ENCODE assay signal across 1 cellular context in genomic region chr6:133973109-133973971, GRCh38.
A peak's percentile ranks its signal among the peaks of the same experiment; 100 is the strongest.
TF ChIP-seq lines count a peak whose summit lies in the region.

No MANE protein-coding gene starts in this region.

TF ChIP-seq in K562, 482 proteins besides CTCF, POLR2A, EP300 and RAD21 (continued from another document):
- TF ChIP-seq GTF2B (IDR thresholded peaks at IDR 0.05; ENCODE audit: extremely low read depth, insufficient read length), result no peak
- peak; percentile 57 for TF ChIP-seq PKNOX1 (IDR thresholded peaks at IDR 0.05)
- no peak for TF ChIP-seq KLF1 (tag; IDR thresholded peaks at IDR 0.05)
- no peak for TF ChIP-seq ZNF3 (CRISPR knock-in tag; IDR thresholded peaks at IDR 0.05)
- no peak for TF ChIP-seq SRF (CRISPR knock-in tag; IDR thresholded peaks at IDR 0.05)
- TF ChIP-seq, protein P1, sequence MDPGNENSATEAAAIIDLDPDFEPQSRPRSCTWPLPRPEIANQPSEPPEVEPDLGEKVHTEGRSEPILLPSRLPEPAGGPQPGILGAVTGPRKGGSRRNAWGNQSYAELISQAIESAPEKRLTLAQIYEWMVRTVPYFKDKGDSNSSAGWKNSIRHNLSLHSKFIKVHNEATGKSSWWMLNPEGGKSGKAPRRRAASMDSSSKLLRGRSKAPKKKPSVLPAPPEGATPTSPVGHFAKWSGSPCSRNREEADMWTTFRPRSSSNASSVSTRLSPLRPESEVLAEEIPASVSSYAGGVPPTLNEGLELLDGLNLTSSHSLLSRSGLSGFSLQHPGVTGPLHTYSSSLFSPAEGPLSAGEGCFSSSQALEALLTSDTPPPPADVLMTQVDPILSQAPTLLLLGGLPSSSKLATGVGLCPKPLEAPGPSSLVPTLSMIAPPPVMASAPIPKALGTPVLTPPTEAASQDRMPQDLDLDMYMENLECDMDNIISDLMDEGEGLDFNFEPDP (CRISPR knock-in tag; IDR thresholded peaks at IDR 0.05), result no peak
- TF ChIP-seq HDAC1 (IDR thresholded peaks at IDR 0.05), result 0 out of 4 replicates have a peak, but pooled peaks of 1 of the 2 experiments have one; percentile 31
- no peak for TF ChIP-seq ELK1 (CRISPR knock-in tag; IDR thresholded peaks at IDR 0.05)
- no peak for TF ChIP-seq ZBTB9 (CRISPR knock-in tag; IDR thresholded peaks at IDR 0.05)
- TF ChIP-seq CBX3 (IDR thresholded peaks at IDR 0.05; ENCODE audit: borderline replicate concordance in 1 of 2, low read length in 2 of 2), result 0 out of 3 replicates have a peak, but pooled peaks of 1 of the 2 experiments have one; percentile 9
- TF ChIP-seq ZKSCAN8 (CRISPR knock-in tag; IDR thresholded peaks at IDR 0.05), result no peak
- TF ChIP-seq, protein P2, sequence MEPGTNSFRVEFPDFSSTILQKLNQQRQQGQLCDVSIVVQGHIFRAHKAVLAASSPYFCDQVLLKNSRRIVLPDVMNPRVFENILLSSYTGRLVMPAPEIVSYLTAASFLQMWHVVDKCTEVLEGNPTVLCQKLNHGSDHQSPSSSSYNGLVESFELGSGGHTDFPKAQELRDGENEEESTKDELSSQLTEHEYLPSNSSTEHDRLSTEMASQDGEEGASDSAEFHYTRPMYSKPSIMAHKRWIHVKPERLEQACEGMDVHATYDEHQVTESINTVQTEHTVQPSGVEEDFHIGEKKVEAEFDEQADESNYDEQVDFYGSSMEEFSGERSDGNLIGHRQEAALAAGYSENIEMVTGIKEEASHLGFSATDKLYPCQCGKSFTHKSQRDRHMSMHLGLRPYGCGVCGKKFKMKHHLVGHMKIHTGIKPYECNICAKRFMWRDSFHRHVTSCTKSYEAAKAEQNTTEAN (CRISPR knock-in tag; IDR thresholded peaks at IDR 0.05), result no peak
- TF ChIP-seq ZBTB11 (CRISPR knock-in tag; IDR thresholded peaks at IDR 0.05), result no peak
- TF ChIP-seq SNRNP70 (optimal IDR thresholded peaks at IDR 0.05; ENCODE audit: low read depth, low read length), result no peak
- 0 out of 2 replicates have a peak, but pooled peaks have one; percentile 27 for TF ChIP-seq NKRF (IDR thresholded peaks at IDR 0.05; ENCODE audit: borderline replicate concordance)
- TF ChIP-seq KDM1A (IDR thresholded peaks at IDR 0.05), result peak; percentile 28 to 46; a peak in 2 of 4 replicates
- peak; percentile 59 for TF ChIP-seq TEAD4 (IDR thresholded peaks at IDR 0.05; ENCODE audit: low read length)
- no peak for TF ChIP-seq TEAD4 (CRISPR knock-in tag; IDR thresholded peaks at IDR 0.05; ENCODE audit: borderline replicate concordance)
- TF ChIP-seq, protein P3, sequence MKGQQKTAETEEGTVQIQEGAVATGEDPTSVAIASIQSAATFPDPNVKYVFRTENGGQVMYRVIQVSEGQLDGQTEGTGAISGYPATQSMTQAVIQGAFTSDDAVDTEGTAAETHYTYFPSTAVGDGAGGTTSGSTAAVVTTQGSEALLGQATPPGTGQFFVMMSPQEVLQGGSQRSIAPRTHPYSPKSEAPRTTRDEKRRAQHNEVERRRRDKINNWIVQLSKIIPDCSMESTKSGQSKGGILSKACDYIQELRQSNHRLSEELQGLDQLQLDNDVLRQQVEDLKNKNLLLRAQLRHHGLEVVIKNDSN (CRISPR knock-in tag; IDR thresholded peaks at IDR 0.05), result no peak
- no peak for TF ChIP-seq ZBTB7A (IDR thresholded peaks at IDR 0.05; ENCODE audit: borderline replicate concordance, control insufficient read depth, low read depth, low read length)
- TF ChIP-seq SREBF2 (CRISPR knock-in tag; IDR thresholded peaks at IDR 0.05), result no peak
- no peak for TF ChIP-seq XRCC5 (IDR thresholded peaks at IDR 0.05; ENCODE audit: low read depth, low read length)
- no peak for TF ChIP-seq ZBTB2 (IDR thresholded peaks at IDR 0.05)
- no peak for TF ChIP-seq BRCA1 (IDR thresholded peaks at IDR 0.05)
- TF ChIP-seq BRCA1 (CRISPR knock-in tag; IDR thresholded peaks at IDR 0.05), result no peak
- TF ChIP-seq ZNF507 (tag; conservative IDR thresholded peaks at IDR 0.05), result no peak
- TF ChIP-seq PHF20 (IDR thresholded peaks at IDR 0.05; ENCODE audit: partially characterized antibody), result no peak
- TF ChIP-seq, protein P4, sequence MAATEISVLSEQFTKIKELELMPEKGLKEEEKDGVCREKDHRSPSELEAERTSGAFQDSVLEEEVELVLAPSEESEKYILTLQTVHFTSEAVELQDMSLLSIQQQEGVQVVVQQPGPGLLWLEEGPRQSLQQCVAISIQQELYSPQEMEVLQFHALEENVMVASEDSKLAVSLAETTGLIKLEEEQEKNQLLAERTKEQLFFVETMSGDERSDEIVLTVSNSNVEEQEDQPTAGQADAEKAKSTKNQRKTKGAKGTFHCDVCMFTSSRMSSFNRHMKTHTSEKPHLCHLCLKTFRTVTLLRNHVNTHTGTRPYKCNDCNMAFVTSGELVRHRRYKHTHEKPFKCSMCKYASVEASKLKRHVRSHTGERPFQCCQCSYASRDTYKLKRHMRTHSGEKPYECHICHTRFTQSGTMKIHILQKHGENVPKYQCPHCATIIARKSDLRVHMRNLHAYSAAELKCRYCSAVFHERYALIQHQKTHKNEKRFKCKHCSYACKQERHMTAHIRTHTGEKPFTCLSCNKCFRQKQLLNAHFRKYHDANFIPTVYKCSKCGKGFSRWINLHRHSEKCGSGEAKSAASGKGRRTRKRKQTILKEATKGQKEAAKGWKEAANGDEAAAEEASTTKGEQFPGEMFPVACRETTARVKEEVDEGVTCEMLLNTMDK (IDR thresholded peaks at IDR 0.05; ENCODE audit: borderline replicate concordance, insufficient read depth, low read depth, low read length, poor library complexity, severe bottlenecking), result no peak
- TF ChIP-seq ZSCAN32 (CRISPR knock-in tag; IDR thresholded peaks at IDR 0.05), result no peak
- TF ChIP-seq RBM25 (IDR thresholded peaks at IDR 0.05; ENCODE audit: low read depth, low read length, severe bottlenecking), result no peak
- TF ChIP-seq, protein P5, sequence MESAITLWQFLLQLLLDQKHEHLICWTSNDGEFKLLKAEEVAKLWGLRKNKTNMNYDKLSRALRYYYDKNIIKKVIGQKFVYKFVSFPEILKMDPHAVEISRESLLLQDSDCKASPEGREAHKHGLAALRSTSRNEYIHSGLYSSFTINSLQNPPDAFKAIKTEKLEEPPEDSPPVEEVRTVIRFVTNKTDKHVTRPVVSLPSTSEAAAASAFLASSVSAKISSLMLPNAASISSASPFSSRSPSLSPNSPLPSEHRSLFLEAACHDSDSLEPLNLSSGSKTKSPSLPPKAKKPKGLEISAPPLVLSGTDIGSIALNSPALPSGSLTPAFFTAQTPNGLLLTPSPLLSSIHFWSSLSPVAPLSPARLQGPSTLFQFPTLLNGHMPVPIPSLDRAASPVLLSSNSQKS (CRISPR knock-in tag; IDR thresholded peaks at IDR 0.05), result no peak
- TF ChIP-seq COPS2 (conservative IDR thresholded peaks at IDR 0.05), result no peak
- TF ChIP-seq MEF2D (tag; conservative IDR thresholded peaks at IDR 0.05; ENCODE audit: low read depth), result no peak
- 0 out of 2 replicates have a peak, but pooled peaks have one; percentile 22 for TF ChIP-seq ZNF644 (tag; IDR thresholded peaks at IDR 0.05; ENCODE audit: low read depth)
